In genomic region chr5:7250004-7250403, GRCh38 we compare ENCODE assay signal across 14 cellular contexts.
A peak's percentile ranks its signal among the peaks of the same experiment; 100 is the strongest.
DNase-seq lines count a peak whose midpoint lies in the region; ATAC-seq and TF ChIP-seq lines count a peak whose summit lies in the region.
"Had no signal": no experiment of that assay in that cellular context is flagged by ENCODE, and none has a peak within 500 bp of the region (broad histone marks: within the 10 kb centered on the region; RNA-seq: fewer than 3 reads in every experiment).

No MANE protein-coding gene starts in this region.

- no peak for TF ChIP-seq POLR2A in NB4 (IDR thresholded peaks at IDR 0.05; ENCODE audit: extremely low read depth, insufficient read length)

- no peak overlapping the region for H3K4me3 ChIP-seq in NB4 (ENCODE audit: low read depth, low read length)

- intact Hi-C loops in Right ventricle myocardium inferior (cut with DNase I): no loop called here
- intact Hi-C loops in Right ventricle myocardium superior (cut with DNase I): no loop called here

- no peak for TF ChIP-seq CTCF in NB4 (IDR thresholded peaks at IDR 0.05; ENCODE audit: low read depth, low read length)

- ATAC-seq in Right ventricle myocardium inferior: peak; percentile 42
- no peak for ATAC-seq in Right ventricle myocardium superior (ENCODE audit: poor library complexity)
- no peak for ATAC-seq in HG02571 (IDR thresholded peaks at IDR 0.05; ENCODE audit: unreplicated experiment)

- DNase-seq in Right ventricle myocardium inferior (ENCODE audit: missing footprints) (no peak), Right ventricle myocardium superior (no peak), NB4 (ENCODE audit: low read depth) (peak; percentile 6), midbrain (lab: John Stamatoyannopoulos, UW) (peak; percentile 2), superior temporal gyrus (ENCODE audit: extremely low spot score) (peak; percentile 44), CD1c-positive myeloid dendritic cell (ENCODE audit: extremely low spot score) (no peak), 8988T (no peak)
- DNase-seq: ACHN; Caco-2; CD8-positive, alpha-beta memory T cell; DMS53; HCEC 1CT; HFFc6 had no signal

Comparison
In these comparisons a context has a peak if more than half of its experiments do, and no peak if none do; other contexts are left out.
1. DNase-seq: peak in NB4 (single experiment), midbrain (single experiment) and superior temporal gyrus (single experiment); none in Right ventricle myocardium inferior (single experiment), Right ventricle myocardium superior (single experiment), CD1c-positive myeloid dendritic cell (single experiment) and 8988T (single experiment).